Comparison of ENCODE assay signal across 1 cellular context in the genomic region with DNA sequence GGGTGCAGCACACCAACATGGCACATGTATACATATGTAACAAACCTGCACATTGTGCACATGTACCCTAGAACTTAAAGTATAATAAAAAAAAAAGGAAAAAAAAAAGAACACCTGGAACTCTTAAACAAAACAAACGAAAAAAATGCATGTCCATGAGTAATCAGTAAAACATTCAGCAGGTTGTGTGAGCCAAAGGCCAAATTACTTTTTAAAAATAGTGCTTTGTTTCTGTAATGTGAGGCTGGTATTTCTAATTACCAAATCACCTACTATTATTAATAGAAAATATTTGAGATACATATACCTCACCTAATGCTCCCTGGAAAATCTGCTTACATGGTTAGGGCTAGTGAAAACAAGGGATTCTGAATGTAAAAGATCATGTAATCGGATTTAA.
TF ChIP-seq lines count a peak whose summit lies in the region.

No MANE protein-coding gene starts in this region.

TF ChIP-seq in HCT116, 20 proteins besides CTCF, POLR2A, EP300 and RAD21 (continued from another document):
- TF ChIP-seq, protein P1, sequence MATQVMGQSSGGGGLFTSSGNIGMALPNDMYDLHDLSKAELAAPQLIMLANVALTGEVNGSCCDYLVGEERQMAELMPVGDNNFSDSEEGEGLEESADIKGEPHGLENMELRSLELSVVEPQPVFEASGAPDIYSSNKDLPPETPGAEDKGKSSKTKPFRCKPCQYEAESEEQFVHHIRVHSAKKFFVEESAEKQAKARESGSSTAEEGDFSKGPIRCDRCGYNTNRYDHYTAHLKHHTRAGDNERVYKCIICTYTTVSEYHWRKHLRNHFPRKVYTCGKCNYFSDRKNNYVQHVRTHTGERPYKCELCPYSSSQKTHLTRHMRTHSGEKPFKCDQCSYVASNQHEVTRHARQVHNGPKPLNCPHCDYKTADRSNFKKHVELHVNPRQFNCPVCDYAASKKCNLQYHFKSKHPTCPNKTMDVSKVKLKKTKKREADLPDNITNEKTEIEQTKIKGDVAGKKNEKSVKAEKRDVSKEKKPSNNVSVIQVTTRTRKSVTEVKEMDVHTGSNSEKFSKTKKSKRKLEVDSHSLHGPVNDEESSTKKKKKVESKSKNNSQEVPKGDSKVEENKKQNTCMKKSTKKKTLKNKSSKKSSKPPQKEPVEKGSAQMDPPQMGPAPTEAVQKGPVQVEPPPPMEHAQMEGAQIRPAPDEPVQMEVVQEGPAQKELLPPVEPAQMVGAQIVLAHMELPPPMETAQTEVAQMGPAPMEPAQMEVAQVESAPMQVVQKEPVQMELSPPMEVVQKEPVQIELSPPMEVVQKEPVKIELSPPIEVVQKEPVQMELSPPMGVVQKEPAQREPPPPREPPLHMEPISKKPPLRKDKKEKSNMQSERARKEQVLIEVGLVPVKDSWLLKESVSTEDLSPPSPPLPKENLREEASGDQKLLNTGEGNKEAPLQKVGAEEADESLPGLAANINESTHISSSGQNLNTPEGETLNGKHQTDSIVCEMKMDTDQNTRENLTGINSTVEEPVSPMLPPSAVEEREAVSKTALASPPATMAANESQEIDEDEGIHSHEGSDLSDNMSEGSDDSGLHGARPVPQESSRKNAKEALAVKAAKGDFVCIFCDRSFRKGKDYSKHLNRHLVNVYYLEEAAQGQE (IDR thresholded peaks at IDR 0.05; ENCODE audit: low read depth) = no peak
- TF ChIP-seq, protein P2, sequence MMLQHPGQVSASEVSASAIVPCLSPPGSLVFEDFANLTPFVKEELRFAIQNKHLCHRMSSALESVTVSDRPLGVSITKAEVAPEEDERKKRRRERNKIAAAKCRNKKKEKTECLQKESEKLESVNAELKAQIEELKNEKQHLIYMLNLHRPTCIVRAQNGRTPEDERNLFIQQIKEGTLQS (IDR thresholded peaks at IDR 0.05) = no peak
- TF ChIP-seq POLR2AphosphoS5 (IDR thresholded peaks at IDR 0.05; ENCODE audit: low read depth, low read length) (no peak), FOSL1 (IDR thresholded peaks at IDR 0.05; ENCODE audit: low read depth) (no peak), TCF7L2 (IDR thresholded peaks at IDR 0.05; ENCODE audit: borderline replicate concordance, extremely low read depth, insufficient read depth, insufficient read length) (no peak), ELF1 (IDR thresholded peaks at IDR 0.05; ENCODE audit: borderline replicate concordance, low read depth) (no peak), SRF (IDR thresholded peaks at IDR 0.05; ENCODE audit: low read depth) (no peak), JUND (IDR thresholded peaks at IDR 0.05) (no peak)
- TF ChIP-seq, protein P3, sequence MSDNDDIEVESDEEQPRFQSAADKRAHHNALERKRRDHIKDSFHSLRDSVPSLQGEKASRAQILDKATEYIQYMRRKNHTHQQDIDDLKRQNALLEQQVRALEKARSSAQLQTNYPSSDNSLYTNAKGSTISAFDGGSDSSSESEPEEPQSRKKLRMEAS (IDR thresholded peaks at IDR 0.05) = no peak
TF ChIP-seq in HCT116: peak in this region for 0.
